8 cellular contexts compared by ENCODE assay signal in genomic region chr22:29154364-29155048, GRCh38. TPM values are rescaled to one million over a fixed set of nuclear protein-coding genes. Genes with fewer than 3 reads are reported as not detected.
DNase-seq lines count a peak whose midpoint lies in the region; ATAC-seq and TF ChIP-seq lines count a peak whose summit lies in the region.

No MANE protein-coding gene starts in this region.

- H3K4me3 ChIP-seq in WERI-Rb-1 (ENCODE audit: low read depth, low read length) (peak overlapping the region; percentile 1; the same call in 1 of the 2 replicates), breast epithelium (peak overlapping the region in 2 of 3 donors; percentile 15 to 50)

- H3K9me3 ChIP-seq in WERI-Rb-1 (ENCODE audit: severe bottlenecking) (no peaks in the 10 kb centered on the region), breast epithelium (no peaks in the 10 kb centered on the region)

- no peak for ATAC-seq in HG02840 (IDR thresholded peaks at IDR 0.05; ENCODE audit: low FRiP score, unreplicated experiment)

- in situ Hi-C loops in GM13976 (cut with MboI; ENCODE audit: low sequenced_read_pairs, unreplicated experiment) = loop anchor here (10.0 kb wide), 1 partner anchor 90 kb away; no protein-coding TSS in a partner anchor

- TF ChIP-seq CTCF in GM13976 (IDR thresholded peaks at IDR 0.05; ENCODE audit: borderline replicate concordance, control extremely low read depth, extremely low read depth, insufficient read depth, missing control alignments) (peak; percentile 99), WERI-Rb-1 (IDR thresholded peaks at IDR 0.05; ENCODE audit: low read depth, low read length) (peak; percentile 95), breast epithelium (IDR thresholded peaks at IDR 0.05) (peak; percentile 73 to 87 (median 79))

- TF ChIP-seq POLR2A in breast epithelium (IDR thresholded peaks at IDR 0.05) = no peak

- H3K4me1 ChIP-seq in breast epithelium = no peaks in the 10 kb centered on the region

- peak; percentile 44 for DNase-seq in 8988T
- peak; percentile 88 for DNase-seq in GM13976 (ENCODE audit: low spot score)
- DNase-seq in NCI-H1930 (lab: John Stamatoyannopoulos, UW) = peak; percentile 21 to 58
- peak; percentile 86 for DNase-seq in WERI-Rb-1
- peak; percentile 44 to 79 for DNase-seq in breast epithelium (ENCODE audit: low spot score in 2 of 2)
- DNase-seq in islet precursor cell = peak; percentile 90
- peak; percentile 53 to 71 (median 62) for DNase-seq in stimulated activated CD4-positive, alpha-beta T cell treated with anti-CD3 and anti-CD28 coated beads, Interleukin-12 subunit alpha, Interleukin-12 subunit beta, amount 100 ng/mL, for 48 hours (ENCODE audit: low read depth in 2 of 3, low spot score in 1 of 3)

- no peak overlapping the region for H3K27ac ChIP-seq in WERI-Rb-1
- H3K27ac ChIP-seq in breast epithelium = no peak overlapping the region

- no peaks in the 10 kb centered on the region for H3K36me3 ChIP-seq in WERI-Rb-1
- H3K36me3 ChIP-seq in breast epithelium = no peaks in the 10 kb centered on the region

- intact Hi-C loops in breast epithelium (cut with DNase I; ENCODE audit: low total_unique reads) = no loop called here

- H3K27me3 ChIP-seq in WERI-Rb-1 (ENCODE audit: insufficient read depth, low read depth, severe bottlenecking) (no peaks in the 10 kb centered on the region), breast epithelium (no peaks in the 10 kb centered on the region)

RNA-seq across cellular contexts. Expression of gene EMID1, which starts 51.2 kb away (rescaled TPM):
- 1 to 10 TPM; 1.1 to 4.6 (median 2.3) TPM for total RNA-seq in breast epithelium

Comparison
In these comparisons a context has a peak if more than half of its experiments do, and no peak if none do; other contexts are left out.
1. DNase-seq: peak in every context shown above with its lines; median percentile 90 in islet precursor cell; 88 in GM13976; 86 in WERI-Rb-1; 62 in stimulated activated CD4-positive, alpha-beta T cell treated with anti-CD3 and anti-CD28 coated beads, Interleukin-12 subunit alpha, Interleukin-12 subunit beta, amount 100 ng/mL, for 48 hours; 62 in breast epithelium; 44 in 8988T; 40 in NCI-H1930.